ENCODE assay signal across 25 cellular contexts in genomic region chr4:95084584-95084983, GRCh38.
DNase-seq lines count a peak whose midpoint lies in the region; ATAC-seq and TF ChIP-seq lines count a peak whose summit lies in the region.
"Had no signal": no experiment of that assay in that cellular context is flagged by ENCODE, and none has a peak within 500 bp of the region (broad histone marks: within the 10 kb centered on the region; RNA-seq: fewer than 3 reads in every experiment).

No MANE protein-coding gene starts in this region.

- H3K36me3 ChIP-seq in PC-9 (ENCODE audit: low read depth) (no peaks in the 10 kb centered on the region), hepatocyte (replicated peaks; ENCODE audit: insufficient read depth, low read depth) (no peaks in the 10 kb centered on the region)
- H3K36me3 ChIP-seq: adrenal gland, prostate gland, sigmoid colon, SJCRH30, upper lobe of right lung had no signal

- DNase-seq in NCI-H510A treated with DMSO at 0.1 percent for 48 hours (lab: John Stamatoyannopoulos, UW) (peak; percentile 36), NCI-H510A (lab: John Stamatoyannopoulos, UW) (no peak), PC-9 (peak; percentile 11 to 85), hepatocyte (ENCODE audit: low spot score) (peak; percentile 28), hippocampal formation (lab: John Stamatoyannopoulos, UW) (no peak), pons (ENCODE audit: low spot score) (no peak)
- DNase-seq: activated B cell treated with CpG ODN at 0.5 μM for 24 hours; activated CD4-positive, alpha-beta T cell treated with anti-CD3 and anti-CD28 coated beads, Interleukin-2, amount 50 U/mL, for 1 hour; activated CD8-positive, alpha-beta memory T cell treated with anti-CD3 and anti-CD28 coated beads, Interleukin-2, amount 10 ng/mL, durations not matched to agents 7 days and 5 days; activated naive CD4-positive, alpha-beta T cell treated with anti-CD3 and anti-CD28 coated beads for 36 hours; activated T-cell treated with anti-CD3 and anti-CD28 coated beads, Interleukin-2, amount 50 U/mL, for 72 hours; adrenal gland; H9; NCI-H146; NCI-H524; sigmoid colon; stimulated activated CD4-positive, alpha-beta T cell treated with anti-CD3 and anti-CD28 coated beads, Interleukin-4, amount 100 ng/mL, for 4 hours; stimulated activated naive B cell treated with anti-CD40 and anti-IgM and Interleukin-4, amounts not matched to agents 10 μg/mL and 1 μg/mL and 100 μg/mL, for 72 hours; upper lobe of right lung had no signal

- H3K4me3 ChIP-seq in PC-9 (no peak overlapping the region), hepatocyte (no peak overlapping the region)
- H3K4me3 ChIP-seq: adrenal gland, prostate gland, sigmoid colon, SJCRH30, upper lobe of right lung had no signal

- intact Hi-C loops in PC-9 (cut with micrococcal nuclease; ENCODE audit: unreplicated experiment): loop anchor here (2.0 kb wide), 1 partner anchor 150 kb away; no protein-coding TSS in a partner anchor

- no TSS peak for BruUV-seq in PC-9 (replicated peaks; lab: Mats Ljungman, UMichigan)

- H3K9me2 ChIP-seq in PC-9 (ENCODE audit: insufficient read depth) (no peaks in the 10 kb centered on the region), hepatocyte (replicated peaks; ENCODE audit: insufficient read depth) (no peaks in the 10 kb centered on the region)

- H3K4me1 ChIP-seq in PC-9 (replicated peaks; ENCODE audit: insufficient read depth) (peaks cover 36% of the 10 kb centered on the region), hepatocyte (ENCODE audit: insufficient read depth) (peaks cover 26% of the 10 kb centered on the region)
- H3K4me1 ChIP-seq: sigmoid colon, upper lobe of right lung had no signal

- TF ChIP-seq CTCF in PC-9 (conservative IDR thresholded peaks at IDR 0.05) (no peak), hepatocyte (IDR thresholded peaks at IDR 0.05; ENCODE audit: poor library complexity) (no peak)

- H2AFZ ChIP-seq in PC-9 (no peak overlapping the region), hepatocyte (no peak overlapping the region)

- peaks cover 10% of the 10 kb centered on the region; the same call in 1 of the 2 replicates for H3F3A ChIP-seq in PC-9 (ENCODE audit: insufficient read depth, low read depth)

- CTCF ChIA-PET in PC-9 (lab: Charles Lee): no interaction called here

- WGBS in hepatocyte (ENCODE audit: low lambda C conversion rate, missing lambda C conversion rate): 58% methylated on average over 3 of the region's 3 CpGs

- no peak overlapping the region for H3K4me2 ChIP-seq in PC-9
- H3K4me2 ChIP-seq in hepatocyte: no peak overlapping the region
- H3K4me2 ChIP-seq: KMS-11 had no signal

- H4K20me1 ChIP-seq in PC-9 (ENCODE audit: insufficient read depth) (no peaks in the 10 kb centered on the region), hepatocyte (ENCODE audit: insufficient read depth, poor library complexity, severe bottlenecking) (no peaks in the 10 kb centered on the region)

- no peaks in the 10 kb centered on the region for H3K27me3 ChIP-seq in PC-9 (ENCODE audit: insufficient read depth, low read depth)
- no peaks in the 10 kb centered on the region for H3K27me3 ChIP-seq in hepatocyte
- H3K27me3 ChIP-seq: adrenal gland, sigmoid colon, SJCRH30, upper lobe of right lung had no signal

- H3K9me3 ChIP-seq in PC-9 (ENCODE audit: insufficient read depth, low read depth) (no peaks in the 10 kb centered on the region), hepatocyte (ENCODE audit: low read depth) (no peaks in the 10 kb centered on the region)
- H3K9me3 ChIP-seq: adrenal gland, prostate gland, sigmoid colon, SJCRH30, upper lobe of right lung had no signal

- peak overlapping the region; percentile 47 for H3K27ac ChIP-seq in PC-9
- peak overlapping the region; percentile 86 for H3K27ac ChIP-seq in hepatocyte
- H3K27ac ChIP-seq: 22Rv1, adrenal gland, KMS-11, sigmoid colon, SJCRH30, upper lobe of right lung had no signal

- ATAC-seq in GM19452 (IDR thresholded peaks at IDR 0.05; ENCODE audit: unreplicated experiment): no peak
- no peak for ATAC-seq in HG03039 (IDR thresholded peaks at IDR 0.05; ENCODE audit: unreplicated experiment)
- ATAC-seq: activated CD8-positive, alpha-beta memory T cell treated with anti-CD3 and anti-CD28 coated beads, Interleukin-2, amount 10 ng/mL, durations not matched to agents 7 days and 5 days; activated T-cell treated with anti-CD3 and anti-CD28 coated beads, Interleukin-2, amount 50 U/mL, for 72 hours; stimulated activated naive B cell treated with anti-CD40 and anti-IgM and Interleukin-4, amounts not matched to agents 10 μg/mL and 1 μg/mL and 100 μg/mL, for 72 hours; upper lobe of right lung had no signal

- POLR2A ChIA-PET in PC-9 (lab: Charles Lee; ENCODE audit: unreplicated experiment): no interaction called here

- H3K79me2 ChIP-seq in PC-9 (ENCODE audit: low read depth) (no peaks in the 10 kb centered on the region), hepatocyte (no peaks in the 10 kb centered on the region)

Comparison
In these comparisons a context has a peak if more than half of its experiments do, and no peak if none do; other contexts are left out.
1. DNase-seq: peak in NCI-H510A treated with DMSO at 0.1 percent for 48 hours (single experiment), PC-9 (2 of 2) and hepatocyte (single experiment); none in NCI-H510A (single experiment), hippocampal formation (0 of 2) and pons (single experiment).